8 cellular contexts compared by ENCODE assay signal in the genomic region with DNA sequence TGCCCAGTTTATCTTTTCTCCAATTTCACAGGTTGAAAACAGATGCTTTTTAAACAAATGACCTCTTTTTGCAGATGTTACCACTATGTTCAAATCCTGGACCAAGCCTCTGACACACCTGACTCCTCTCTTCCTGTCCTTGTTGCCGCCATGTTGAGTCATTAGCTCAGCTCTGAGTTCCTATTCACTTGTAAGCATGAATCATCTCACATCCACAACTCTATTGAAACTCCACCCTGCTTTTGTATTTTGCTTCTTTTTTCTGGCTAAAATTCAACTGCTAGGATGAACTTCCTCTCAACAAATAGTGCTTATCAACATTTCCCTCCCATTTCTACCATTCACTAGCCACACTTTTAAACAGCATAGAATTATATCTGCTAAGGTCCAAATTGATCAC. TPM values are rescaled to one million over a fixed set of nuclear protein-coding genes. Genes with fewer than 3 reads are reported as not detected.
DNase-seq lines count a peak whose midpoint lies in the region; ATAC-seq and TF ChIP-seq lines count a peak whose summit lies in the region.

No MANE protein-coding gene starts in this region.

- peak overlapping the region; percentile 94 for H3K27ac Mint-ChIP-seq in activated CD8-positive, alpha-beta memory T cell treated with anti-CD3 and anti-CD28 coated beads, Interleukin-2, amount 10 ng/mL, durations not matched to agents 7 days and 5 days

- peak overlapping the region; percentile 96 to 99 (median 98) for H3K27ac ChIP-seq in esophagus muscularis mucosa (replicated peaks in 1 of 4)

- TF ChIP-seq CTCF in esophagus muscularis mucosa (IDR thresholded peaks at IDR 0.05): no peak

- no peaks in the 10 kb centered on the region for H3K27me3 ChIP-seq in esophagus muscularis mucosa

- intact Hi-C loops in esophagus muscularis mucosa (cut with DNase I): no loop called here

- no peaks in the 10 kb centered on the region for H3K27me3 Mint-ChIP-seq in activated CD8-positive, alpha-beta memory T cell treated with anti-CD3 and anti-CD28 coated beads, Interleukin-2, amount 10 ng/mL, durations not matched to agents 7 days and 5 days

- peaks cover 47 to 78% (median 63%) of the 10 kb centered on the region in 4 donors for H3K4me1 ChIP-seq in esophagus muscularis mucosa

- WGBS in esophagus muscularis mucosa: 33% methylated on average over 1 of the region's 1 CpG

- H3K4me3 Mint-ChIP-seq in activated CD8-positive, alpha-beta memory T cell treated with anti-CD3 and anti-CD28 coated beads, Interleukin-2, amount 10 ng/mL, durations not matched to agents 7 days and 5 days: peak overlapping the region; percentile 82

- H3K9me3 ChIP-seq in esophagus muscularis mucosa: no peaks in the 10 kb centered on the region

- H3K9me3 Mint-ChIP-seq in activated CD8-positive, alpha-beta memory T cell treated with anti-CD3 and anti-CD28 coated beads, Interleukin-2, amount 10 ng/mL, durations not matched to agents 7 days and 5 days (ENCODE audit: low read depth): no peaks in the 10 kb centered on the region

- H3K36me3 ChIP-seq in esophagus muscularis mucosa: peaks cover 0 to 20% (median 11%) of the 10 kb centered on the region in 4 donors

- DNase-seq in activated CD8-positive, alpha-beta memory T cell treated with anti-CD3 and anti-CD28 coated beads, Interleukin-2, amount 10 ng/mL, durations not matched to agents 7 days and 5 days: peak; percentile 69
- DNase-seq in activated CD8-positive, alpha-beta memory T cell treated with anti-CD3 and anti-CD28 coated beads for 24 hours: no peak
- peak; percentile 45 to 56 for DNase-seq in activated CD4-positive, alpha-beta T cell treated with anti-CD3 and anti-CD28 coated beads for 4 hours
- DNase-seq in esophagus muscularis mucosa (ENCODE audit: extremely low spot score) (no peak), renal cortical epithelial cell (ENCODE audit: low read depth) (peak; percentile 87), NCI-H128 (lab: John Stamatoyannopoulos, UW; ENCODE audit: unreplicated experiment) (no peak), NCI-H1092 treated with DMSO at 0.1 percent for 48 hours (lab: John Stamatoyannopoulos, UW) (no peak)

- peak; percentile 21 for ATAC-seq in activated CD8-positive, alpha-beta memory T cell treated with anti-CD3 and anti-CD28 coated beads, Interleukin-2, amount 10 ng/mL, durations not matched to agents 7 days and 5 days
- ATAC-seq in GM18873 (IDR thresholded peaks at IDR 0.05; ENCODE audit: low FRiP score, unreplicated experiment): no peak

- H3K36me3 Mint-ChIP-seq in activated CD8-positive, alpha-beta memory T cell treated with anti-CD3 and anti-CD28 coated beads, Interleukin-2, amount 10 ng/mL, durations not matched to agents 7 days and 5 days: peaks cover 53% of the 10 kb centered on the region

- H3K4me3 ChIP-seq in esophagus muscularis mucosa: peak overlapping the region in 3 of 4 donors; percentile 1 to 24 (median 19)

- CTCF ChIA-PET in activated CD8-positive, alpha-beta memory T cell treated with anti-CD3 and anti-CD28 coated beads, Interleukin-2, amount 10 ng/mL, durations not matched to agents 7 days and 5 days (lab: Charles Lee): interaction anchor here (1.3 to 4.2 kb wide), 2 partner anchors 9 to 14 kb away, joined by 4 to 43 read pairs; partner anchors contain the start of genes GTPBP1 and TOMM22

- peaks cover 59% of the 10 kb centered on the region for H3K4me1 Mint-ChIP-seq in activated CD8-positive, alpha-beta memory T cell treated with anti-CD3 and anti-CD28 coated beads, Interleukin-2, amount 10 ng/mL, durations not matched to agents 7 days and 5 days

- TF ChIP-seq POLR2A in esophagus muscularis mucosa (IDR thresholded peaks at IDR 0.05; ENCODE audit: low read depth): no peak

- no peak for TF ChIP-seq EP300 in esophagus muscularis mucosa (IDR thresholded peaks at IDR 0.05)

RNA-seq across cellular contexts. Expression of gene JOSD1, which starts 4.1 kb away (rescaled TPM):
- 10 to 100 TPM; 74.0 to 77.0 TPM for total RNA-seq in activated CD8-positive, alpha-beta memory T cell treated with anti-CD3 and anti-CD28 coated beads, Interleukin-2, amount 10 ng/mL, durations not matched to agents 7 days and 5 days
- total RNA-seq in esophagus muscularis mucosa: 10 to 100 TPM; 49.4 to 76.9 (median 59.4) TPM
- total RNA-seq in renal cortical epithelial cell: 60.1 and 91.9 TPM in 2 replicates

RNA-seq across cellular contexts. Expression of gene GTPBP1, which starts 9.1 kb away (rescaled TPM):
- total RNA-seq in activated CD8-positive, alpha-beta memory T cell treated with anti-CD3 and anti-CD28 coated beads, Interleukin-2, amount 10 ng/mL, durations not matched to agents 7 days and 5 days: 100 to 1,000 TPM; 116 to 146 TPM
- total RNA-seq in esophagus muscularis mucosa (10 to 100 TPM; 35.7 to 62.5 (median 50.6) TPM), renal cortical epithelial cell (16.8 and 54.8 TPM in 2 replicates)

RNA-seq across cellular contexts. Expression of gene TOMM22, which starts 14.8 kb away (rescaled TPM):
- total RNA-seq in activated CD8-positive, alpha-beta memory T cell treated with anti-CD3 and anti-CD28 coated beads, Interleukin-2, amount 10 ng/mL, durations not matched to agents 7 days and 5 days: 10 to 100 TPM; 61.1 to 94.9 TPM
- total RNA-seq in esophagus muscularis mucosa (10 to 100 TPM; 25.7 to 36.8 (median 32.2) TPM), renal cortical epithelial cell (34.1 and 109 TPM in 2 replicates)

RNA-seq across cellular contexts. Expression of gene CBY1, which starts 40.2 kb away (rescaled TPM):
- 10 to 100 TPM; 11.2 to 12.0 TPM for total RNA-seq in activated CD8-positive, alpha-beta memory T cell treated with anti-CD3 and anti-CD28 coated beads, Interleukin-2, amount 10 ng/mL, durations not matched to agents 7 days and 5 days
- total RNA-seq in esophagus muscularis mucosa (10 to 100 TPM; 25.2 to 36.9 (median 33.9) TPM), renal cortical epithelial cell (20.0 and 25.0 TPM in 2 replicates)

RNA-seq across cellular contexts. Expression of gene FAM227A, which starts 40.4 kb away (rescaled TPM):
- under 1 TPM; 0.12 to 0.40 TPM for total RNA-seq in activated CD8-positive, alpha-beta memory T cell treated with anti-CD3 and anti-CD28 coated beads, Interleukin-2, amount 10 ng/mL, durations not matched to agents 7 days and 5 days
- total RNA-seq in esophagus muscularis mucosa (1 to 10 TPM in 1 of 4 donors, under 1 TPM in 3; 0.33 to 2.9 (median 0.86) TPM), renal cortical epithelial cell (5.4 and 8.9 TPM in 2 replicates)

Comparison
In these comparisons a context has a peak if more than half of its experiments do, and no peak if none do; other contexts are left out.
1. DNase-seq: peak in activated CD8-positive, alpha-beta memory T cell treated with anti-CD3 and anti-CD28 coated beads, Interleukin-2, amount 10 ng/mL, durations not matched to agents 7 days and 5 days (single experiment), activated CD4-positive, alpha-beta T cell treated with anti-CD3 and anti-CD28 coated beads for 4 hours (2 of 2) and renal cortical epithelial cell (single experiment); none in activated CD8-positive, alpha-beta memory T cell treated with anti-CD3 and anti-CD28 coated beads for 24 hours (single experiment), esophagus muscularis mucosa (single experiment), NCI-H128 (single experiment) and NCI-H1092 treated with DMSO at 0.1 percent for 48 hours (single experiment).